22 cellular contexts compared by ENCODE assay signal in the genomic region with DNA sequence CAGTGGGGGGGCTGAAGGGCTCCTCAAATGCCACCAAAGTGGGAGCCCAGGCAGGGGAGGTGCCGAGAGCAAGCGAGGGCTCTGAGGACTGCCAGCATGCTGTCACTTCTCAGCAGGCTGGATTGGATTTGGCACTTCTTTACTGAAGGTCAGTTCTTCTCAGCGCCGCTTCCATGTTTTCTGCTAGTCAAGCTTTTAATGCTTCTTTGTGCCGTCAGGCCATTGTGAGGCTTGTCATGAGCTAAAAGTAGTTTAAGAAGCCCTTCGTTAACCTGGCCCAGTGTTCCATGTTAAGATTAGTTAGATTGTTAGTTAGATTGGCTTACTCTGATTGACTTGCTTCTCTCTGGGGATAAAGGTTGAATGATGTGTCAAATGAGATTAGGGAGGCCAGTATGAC. TPM values are rescaled to one million over a fixed set of nuclear protein-coding genes. Genes with fewer than 3 reads are reported as not detected.
DNase-seq lines count a peak whose midpoint lies in the region; ATAC-seq and TF ChIP-seq lines count a peak whose summit lies in the region.
"Had no signal": no experiment of that assay in that cellular context is flagged by ENCODE, and none has a peak within 500 bp of the region (broad histone marks: within the 10 kb centered on the region; RNA-seq: fewer than 3 reads in every experiment).

No MANE protein-coding gene starts in this region.

- H3K9ac ChIP-seq in smooth muscle cell (ENCODE audit: low read depth) = no peak overlapping the region

- H3K36me3 ChIP-seq in left ventricle myocardium inferior (peaks cover 33% of the 10 kb centered on the region), smooth muscle cell (ENCODE audit: low read depth) (peaks cover 21% of the 10 kb centered on the region)
- H3K36me3 ChIP-seq: BE2C had no signal

- DNase-seq in activated naive CD8-positive, alpha-beta T cell treated with anti-CD3 and anti-CD28 coated beads for 36 hours = no peak
- DNase-seq in activated naive CD8-positive, alpha-beta T cell treated with anti-CD3 and anti-CD28 coated beads, Interleukin-2, amount 50 U/mL, for 24 hours = no peak
- DNase-seq in NCI-H82 treated with DMSO at 0.1 percent for 48 hours (lab: John Stamatoyannopoulos, UW; ENCODE audit: unreplicated experiment) (peak; percentile 60), left ventricle myocardium inferior (no peak), type B pancreatic cell (ENCODE audit: extremely low spot score, unreplicated experiment) (no peak), SKM-1 treated with dmso at 0.1 percent for 144 hours (lab: John Stamatoyannopoulos, UW; ENCODE audit: unreplicated experiment) (no peak), NCI-H2171 (lab: John Stamatoyannopoulos, UW) (no peak), smooth muscle cell (lab: John Stamatoyannopoulos, UW; ENCODE audit: unreplicated experiment) (no peak)
- DNase-seq: 8988T; BE2C; CD4-positive, CD25-positive, alpha-beta regulatory T cell; COR-L47; DMS 273 treated with DMSO at 0.1 percent for 48 hours; DND-41; GDM1; H7; NCI-H1092 treated with DMSO at 0.1 percent for 48 hours; NCI-H2081 treated with DMSO at 0.1 percent for 48 hours; PC-3 had no signal

- H3K9me3 Mint-ChIP-seq in activated naive CD8-positive, alpha-beta T cell treated with anti-CD3 and anti-CD28 coated beads for 36 hours = peaks cover 2% of the 10 kb centered on the region
- H3K9me3 Mint-ChIP-seq in activated naive CD8-positive, alpha-beta T cell treated with anti-CD3 and anti-CD28 coated beads, Interleukin-2, amount 50 U/mL, for 24 hours = peaks cover 3% of the 10 kb centered on the region
- no peaks in the 10 kb centered on the region for H3K9me3 Mint-ChIP-seq in type B pancreatic cell
- H3K9me3 Mint-ChIP-seq: CD4-positive, CD25-positive, alpha-beta regulatory T cell had no signal

- no peaks in the 10 kb centered on the region for H3F3A ChIP-seq in smooth muscle cell (ENCODE audit: low read depth)

- no peaks in the 10 kb centered on the region for H3K79me2 ChIP-seq in smooth muscle cell (ENCODE audit: low read depth)

- 95% methylated on average over 6 of the region's 6 CpGs for WGBS in smooth muscle cell (ENCODE audit: low lambda C conversion rate)

- peak overlapping the region; percentile 30 for H3K4me3 Mint-ChIP-seq in activated naive CD8-positive, alpha-beta T cell treated with anti-CD3 and anti-CD28 coated beads for 36 hours
- no peak overlapping the region for H3K4me3 Mint-ChIP-seq in activated naive CD8-positive, alpha-beta T cell treated with anti-CD3 and anti-CD28 coated beads, Interleukin-2, amount 50 U/mL, for 24 hours
- no peak overlapping the region for H3K4me3 Mint-ChIP-seq in type B pancreatic cell

- H3K9me3 ChIP-seq in left ventricle myocardium inferior (replicated peaks) (no peaks in the 10 kb centered on the region), smooth muscle cell (replicated peaks; ENCODE audit: low read depth) (no peaks in the 10 kb centered on the region)
- H3K9me3 ChIP-seq: BE2C had no signal

- ATAC-seq in activated naive CD8-positive, alpha-beta T cell treated with anti-CD3 and anti-CD28 coated beads, Interleukin-2, amount 50 U/mL, for 24 hours = no peak
- ATAC-seq: PC-3 had no signal

- H2AFZ ChIP-seq in smooth muscle cell (ENCODE audit: low read depth) = no peak overlapping the region

- H3K27me3 ChIP-seq in left ventricle myocardium inferior (ENCODE audit: low read depth) (no peaks in the 10 kb centered on the region), smooth muscle cell (ENCODE audit: low read depth) (no peaks in the 10 kb centered on the region)
- H3K27me3 ChIP-seq: BE2C had no signal

- H4K20me1 ChIP-seq in smooth muscle cell (ENCODE audit: low read depth) = peaks cover 7% of the 10 kb centered on the region

- no peak overlapping the region for H3K27ac Mint-ChIP-seq in activated naive CD8-positive, alpha-beta T cell treated with anti-CD3 and anti-CD28 coated beads for 36 hours
- no peak overlapping the region for H3K27ac Mint-ChIP-seq in activated naive CD8-positive, alpha-beta T cell treated with anti-CD3 and anti-CD28 coated beads, Interleukin-2, amount 50 U/mL, for 24 hours
- H3K27ac Mint-ChIP-seq in type B pancreatic cell = peak overlapping the region; percentile 64
- H3K27ac Mint-ChIP-seq: CD4-positive, CD25-positive, alpha-beta regulatory T cell had no signal

- no peaks in the 10 kb centered on the region for H3K27me3 Mint-ChIP-seq in activated naive CD8-positive, alpha-beta T cell treated with anti-CD3 and anti-CD28 coated beads for 36 hours
- H3K27me3 Mint-ChIP-seq in activated naive CD8-positive, alpha-beta T cell treated with anti-CD3 and anti-CD28 coated beads, Interleukin-2, amount 50 U/mL, for 24 hours = no peaks in the 10 kb centered on the region
- H3K27me3 Mint-ChIP-seq in type B pancreatic cell = no peaks in the 10 kb centered on the region
- H3K27me3 Mint-ChIP-seq: CD4-positive, CD25-positive, alpha-beta regulatory T cell had no signal

- H3K4me1 ChIP-seq in left ventricle myocardium inferior (peaks cover 10% of the 10 kb centered on the region), smooth muscle cell (ENCODE audit: low read depth) (no peaks in the 10 kb centered on the region)
- H3K4me1 ChIP-seq: BE2C had no signal

- H3K4me3 ChIP-seq in left ventricle myocardium inferior (no peak overlapping the region), smooth muscle cell (no peak overlapping the region)

- intact Hi-C loops in left ventricle myocardium inferior (cut with micrococcal nuclease) = no loop called here

- peaks cover 27% of the 10 kb centered on the region for H3K4me1 Mint-ChIP-seq in activated naive CD8-positive, alpha-beta T cell treated with anti-CD3 and anti-CD28 coated beads for 36 hours
- peaks cover 29% of the 10 kb centered on the region for H3K4me1 Mint-ChIP-seq in activated naive CD8-positive, alpha-beta T cell treated with anti-CD3 and anti-CD28 coated beads, Interleukin-2, amount 50 U/mL, for 24 hours
- no peaks in the 10 kb centered on the region for H3K4me1 Mint-ChIP-seq in type B pancreatic cell (ENCODE audit: unreplicated experiment)

- TF ChIP-seq CTCF in left ventricle myocardium inferior (IDR thresholded peaks at IDR 0.05; ENCODE audit: borderline replicate concordance) (no peak), type B pancreatic cell (conservative IDR thresholded peaks at IDR 0.05) (no peak), smooth muscle cell (IDR thresholded peaks at IDR 0.05; ENCODE audit: borderline replicate concordance, insufficient read depth, poor library complexity, severe bottlenecking) (no peak)

- H3K27ac ChIP-seq in left ventricle myocardium inferior (replicated peaks) = peak overlapping the region; percentile 19
- no peak overlapping the region for H3K27ac ChIP-seq in smooth muscle cell (ENCODE audit: low read depth)
- H3K27ac ChIP-seq: RWPE1 had no signal

- peaks cover 16% of the 10 kb centered on the region for H3K36me3 Mint-ChIP-seq in activated naive CD8-positive, alpha-beta T cell treated with anti-CD3 and anti-CD28 coated beads for 36 hours
- H3K36me3 Mint-ChIP-seq in activated naive CD8-positive, alpha-beta T cell treated with anti-CD3 and anti-CD28 coated beads, Interleukin-2, amount 50 U/mL, for 24 hours (ENCODE audit: low read depth) = peaks cover 27% of the 10 kb centered on the region
- H3K36me3 Mint-ChIP-seq in type B pancreatic cell = peaks cover 46% of the 10 kb centered on the region

- no peak overlapping the region for H3K4me2 ChIP-seq in smooth muscle cell

RNA-seq across cellular contexts. Expression of a gene that starts 13.4 kb away (rescaled TPM):
- total RNA-seq in activated naive CD8-positive, alpha-beta T cell treated with anti-CD3 and anti-CD28 coated beads for 36 hours = 1 to 10 TPM; 6.0 to 7.2 TPM
- 360 TPM for total RNA-seq in left ventricle myocardium inferior
- total RNA-seq in type B pancreatic cell (ENCODE audit: low replicate concordance) = 43.5 and 252 TPM in 2 replicates
- 83.4 and 101 TPM in 2 replicates for total RNA-seq in smooth muscle cell
- 87.3 and 90.0 TPM in 2 replicates for polyA plus RNA-seq in smooth muscle cell

RNA-seq across cellular contexts. Expression of a gene that starts 47.3 kb away (rescaled TPM):
- total RNA-seq in activated naive CD8-positive, alpha-beta T cell treated with anti-CD3 and anti-CD28 coated beads for 36 hours = not detected
- total RNA-seq in left ventricle myocardium inferior (not detected), type B pancreatic cell (ENCODE audit: low replicate concordance) (0.68 and 3.4 TPM in 2 replicates), smooth muscle cell (1.6 and 2.0 TPM in 2 replicates)
- polyA plus RNA-seq in smooth muscle cell = 0.77 and 4.5 TPM in 2 replicates
- total RNA-seq: CD4-positive, CD25-positive, alpha-beta regulatory T cell; H7; NCI-H460; PC-3 had no signal
- polyA plus RNA-seq: CD4-positive, CD25-positive, alpha-beta regulatory T cell had no signal

RNA-seq across cellular contexts. Expression of a gene that starts 54.2 kb away (rescaled TPM):
- total RNA-seq in activated naive CD8-positive, alpha-beta T cell treated with anti-CD3 and anti-CD28 coated beads for 36 hours = not detected
- total RNA-seq in left ventricle myocardium inferior (0.55 TPM), type B pancreatic cell (ENCODE audit: low replicate concordance) (0.19 and 2.8 TPM in 2 replicates), smooth muscle cell (7.4 and 14.5 TPM in 2 replicates)
- 5.4 and 6.7 TPM in 2 replicates for polyA plus RNA-seq in smooth muscle cell
- total RNA-seq: CD4-positive, CD25-positive, alpha-beta regulatory T cell; H7; NCI-H460; SK-MEL-5 had no signal
- polyA plus RNA-seq: CD4-positive, CD25-positive, alpha-beta regulatory T cell had no signal
